In the genomic region with DNA sequence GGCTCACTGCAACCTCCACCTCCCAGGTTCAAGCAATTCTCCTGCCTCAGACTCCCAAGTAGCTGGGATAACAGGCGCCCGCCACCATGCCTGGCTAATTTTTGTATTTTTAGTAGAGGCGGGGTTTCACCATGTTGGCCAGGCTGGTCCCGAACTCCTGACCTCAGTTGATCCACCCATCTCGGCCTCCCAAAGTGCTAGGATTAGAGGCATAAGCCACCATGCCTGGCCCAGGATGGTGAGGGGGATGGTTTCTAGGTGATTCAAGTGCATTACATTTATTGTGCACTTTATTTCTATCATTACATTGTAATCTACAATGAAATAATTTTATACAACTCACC, we compare ENCODE assay signal across 13 cellular contexts. TPM values are rescaled to one million over a fixed set of nuclear protein-coding genes. Genes with fewer than 3 reads are reported as not detected.
DNase-seq lines count a peak whose midpoint lies in the region; ATAC-seq lines count a peak whose summit lies in the region.
"Not testable (repeated sequence)": the region's sequence is repeated elsewhere in the genome, so short reads cannot be mapped to it uniquely, and the experiment has no call there.
"Had no signal": no experiment of that assay in that cellular context is flagged by ENCODE, and none has a peak within 500 bp of the region (broad histone marks: within the 10 kb centered on the region; RNA-seq: fewer than 3 reads in every experiment).

No MANE protein-coding gene starts in this region.

- H3K9me3 Mint-ChIP-seq in IgD-negative memory B cell; activated CD4-positive, alpha-beta T cell treated with anti-CD3 and anti-CD28 coated beads for 36 hours (ENCODE audit: low read depth); activated T-cell treated with anti-CD3 and anti-CD28 coated beads, Interleukin-2, amount 50 U/mL, for 24 hours; activated naive CD4-positive, alpha-beta T cell treated with anti-CD3 and anti-CD28 coated beads, Interleukin-2, amount 50 U/mL, for 24 hours; natural killer cell treated with Interleukin-12 subunit alpha and Interleukin-12 subunit beta and Interleukin-15 and Interleukin-18, amount 100 ng/mL, for 72 hours; stimulated activated naive B cell treated with anti-CD40 and anti-IgM and Interleukin-4, amounts not matched to agents 10 μg/mL and 1 μg/mL and 100 μg/mL, for 72 hours: not testable (repeated sequence)

- peak overlapping the region in 1 of 4 donors; percentile 88 for H3K4me3 Mint-ChIP-seq in IgD-negative memory B cell
- H3K4me3 Mint-ChIP-seq in activated CD4-positive, alpha-beta T cell treated with anti-CD3 and anti-CD28 coated beads for 36 hours = peak overlapping the region; percentile 97
- peak overlapping the region; percentile 96 for H3K4me3 Mint-ChIP-seq in activated T-cell treated with anti-CD3 and anti-CD28 coated beads, Interleukin-2, amount 50 U/mL, for 24 hours
- peak overlapping the region; percentile 97 for H3K4me3 Mint-ChIP-seq in activated naive CD4-positive, alpha-beta T cell treated with anti-CD3 and anti-CD28 coated beads, Interleukin-2, amount 50 U/mL, for 24 hours
- H3K4me3 Mint-ChIP-seq in natural killer cell treated with Interleukin-12 subunit alpha and Interleukin-12 subunit beta and Interleukin-15 and Interleukin-18, amount 100 ng/mL, for 72 hours = peak overlapping the region; percentile 58
- peak overlapping the region in 1 of 2 donors; percentile 97 for H3K4me3 Mint-ChIP-seq in stimulated activated naive B cell treated with anti-CD40 and anti-IgM and Interleukin-4, amounts not matched to agents 10 μg/mL and 1 μg/mL and 100 μg/mL, for 72 hours

- peaks cover 16 to 43% (median 31%) of the 10 kb centered on the region in 11 experiments; a peak in 21 of 22 replicates for H4K20me1 ChIP-seq in BLaER1 treated with 17β-estradiol and CSF1 and Interleukin-3, amounts not matched to agents 10 nM and 100 nM

- CTCF ChIA-PET in activated CD4-positive, alpha-beta T cell treated with anti-CD3 and anti-CD28 coated beads for 36 hours (lab: Charles Lee) = interaction anchor here (0.6 to 17.4 kb wide), 9 partner anchors 10 to 149 kb away, joined by 3 to 347 read pairs (median 4); partner anchors contain the start of gene ANKRD36C

- H3K36me3 ChIP-seq in BLaER1 treated with 17β-estradiol and CSF1 and Interleukin-3, amounts not matched to agents 10 nM and 100 nM = peaks cover 12 to 27% (median 24%) of the 10 kb centered on the region in 11 experiments; a peak in 20 of 22 replicates

- not testable (repeated sequence) for H3K27me3 ChIP-seq in BLaER1 treated with 17β-estradiol and CSF1 and Interleukin-3, amounts not matched to agents 10 nM and 100 nM

- not testable (repeated sequence) for H3K9me3 ChIP-seq in BLaER1 treated with 17β-estradiol and CSF1 and Interleukin-3, amounts not matched to agents 10 nM and 100 nM (replicated peaks in 1 of 11)

- not testable (repeated sequence) for H3K36me3 Mint-ChIP-seq in IgD-negative memory B cell; natural killer cell treated with Interleukin-12 subunit alpha and Interleukin-12 subunit beta and Interleukin-15 and Interleukin-18, amount 100 ng/mL, for 72 hours
- H3K36me3 Mint-ChIP-seq in activated CD4-positive, alpha-beta T cell treated with anti-CD3 and anti-CD28 coated beads for 36 hours (ENCODE audit: low read depth) = peaks cover 33% of the 10 kb centered on the region
- peaks cover 38% of the 10 kb centered on the region for H3K36me3 Mint-ChIP-seq in activated T-cell treated with anti-CD3 and anti-CD28 coated beads, Interleukin-2, amount 50 U/mL, for 24 hours (ENCODE audit: low read depth)
- peaks cover 19% of the 10 kb centered on the region for H3K36me3 Mint-ChIP-seq in activated naive CD4-positive, alpha-beta T cell treated with anti-CD3 and anti-CD28 coated beads, Interleukin-2, amount 50 U/mL, for 24 hours
- peaks cover 27 to 35% of the 10 kb centered on the region in 2 donors for H3K36me3 Mint-ChIP-seq in stimulated activated naive B cell treated with anti-CD40 and anti-IgM and Interleukin-4, amounts not matched to agents 10 μg/mL and 1 μg/mL and 100 μg/mL, for 72 hours

- ATAC-seq in activated CD4-positive, alpha-beta T cell treated with anti-CD3 and anti-CD28 coated beads for 36 hours; left ventricle myocardium superior; natural killer cell treated with Interleukin-12 subunit alpha and Interleukin-12 subunit beta and Interleukin-15 and Interleukin-18, amount 100 ng/mL, for 72 hours; stimulated activated naive B cell treated with anti-CD40 and anti-IgM and Interleukin-4, amounts not matched to agents 10 μg/mL and 1 μg/mL and 100 μg/mL, for 72 hours (replicated peaks): not testable (repeated sequence)

- peaks cover 36 to 62% (median 52%) of the 10 kb centered on the region in 10 experiments for H3K4me1 ChIP-seq in BLaER1 treated with 17β-estradiol and CSF1 and Interleukin-3, amounts not matched to agents 10 nM and 100 nM

- intact Hi-C loops in activated CD4-positive, alpha-beta T cell treated with anti-CD3 and anti-CD28 coated beads for 36 hours (cut with DNase I, micrococcal nuclease); left ventricle myocardium superior (cut with micrococcal nuclease): not testable (repeated sequence)

- POLR2A ChIA-PET in activated CD4-positive, alpha-beta T cell treated with anti-CD3 and anti-CD28 coated beads for 36 hours (lab: Charles Lee) = interaction anchor here (1.3 to 12.9 kb wide), 7 partner anchors 17 to 67 kb away, joined by 3 to 136 read pairs (median 9); partner anchors contain the start of gene STARD7

- peak overlapping the region in 10 of 11 experiments; percentile 9 to 99 (median 93); a peak in 13 of 22 replicates for H3K4me2 ChIP-seq in BLaER1 treated with 17β-estradiol and CSF1 and Interleukin-3, amounts not matched to agents 10 nM and 100 nM

- H3K4me1 Mint-ChIP-seq in IgD-negative memory B cell = peaks cover 23 to 32% (median 27%) of the 10 kb centered on the region in 3 donors
- peaks cover 32% of the 10 kb centered on the region for H3K4me1 Mint-ChIP-seq in activated CD4-positive, alpha-beta T cell treated with anti-CD3 and anti-CD28 coated beads for 36 hours
- peaks cover 42% of the 10 kb centered on the region for H3K4me1 Mint-ChIP-seq in activated T-cell treated with anti-CD3 and anti-CD28 coated beads, Interleukin-2, amount 50 U/mL, for 24 hours (ENCODE audit: low read depth)
- H3K4me1 Mint-ChIP-seq in activated naive CD4-positive, alpha-beta T cell treated with anti-CD3 and anti-CD28 coated beads, Interleukin-2, amount 50 U/mL, for 24 hours = peaks cover 26% of the 10 kb centered on the region
- H3K4me1 Mint-ChIP-seq in natural killer cell treated with Interleukin-12 subunit alpha and Interleukin-12 subunit beta and Interleukin-15 and Interleukin-18, amount 100 ng/mL, for 72 hours (ENCODE audit: low read depth in 2 of 2) = peaks cover 24 to 35% of the 10 kb centered on the region in 2 donors
- H3K4me1 Mint-ChIP-seq in stimulated activated naive B cell treated with anti-CD40 and anti-IgM and Interleukin-4, amounts not matched to agents 10 μg/mL and 1 μg/mL and 100 μg/mL, for 72 hours = peaks cover 36 to 73% of the 10 kb centered on the region in 2 donors

- not testable (repeated sequence) for H3K27me3 Mint-ChIP-seq in IgD-negative memory B cell; activated CD4-positive, alpha-beta T cell treated with anti-CD3 and anti-CD28 coated beads for 36 hours; activated T-cell treated with anti-CD3 and anti-CD28 coated beads, Interleukin-2, amount 50 U/mL, for 24 hours; activated naive CD4-positive, alpha-beta T cell treated with anti-CD3 and anti-CD28 coated beads, Interleukin-2, amount 50 U/mL, for 24 hours; natural killer cell treated with Interleukin-12 subunit alpha and Interleukin-12 subunit beta and Interleukin-15 and Interleukin-18, amount 100 ng/mL, for 72 hours; stimulated activated naive B cell treated with anti-CD40 and anti-IgM and Interleukin-4, amounts not matched to agents 10 μg/mL and 1 μg/mL and 100 μg/mL, for 72 hours

- DNase-seq in activated CD4-positive, alpha-beta T cell treated with anti-CD3 and anti-CD28 coated beads for 36 hours; activated T-cell treated with anti-CD3 and anti-CD28 coated beads, Interleukin-2, amount 50 U/mL, for 24 hours; natural killer cell treated with Interleukin-12 subunit alpha and Interleukin-12 subunit beta and Interleukin-15 and Interleukin-18, amount 100 ng/mL, for 72 hours (ENCODE audit: low spot score); stimulated activated naive B cell treated with anti-CD40 and anti-IgM and Interleukin-4, amounts not matched to agents 10 μg/mL and 1 μg/mL and 100 μg/mL, for 72 hours: not testable (repeated sequence)
- peak; percentile 20 for DNase-seq in left ventricle myocardium superior

- H3K4me3 ChIP-seq in BLaER1 treated with 17β-estradiol and CSF1 and Interleukin-3, amounts not matched to agents 10 nM and 100 nM = not testable (repeated sequence)

- H3K9ac ChIP-seq in BLaER1 treated with 17β-estradiol and CSF1 and Interleukin-3, amounts not matched to agents 10 nM and 100 nM = not testable (repeated sequence)

- H3K27ac Mint-ChIP-seq in IgD-negative memory B cell = peak overlapping the region in 2 of 3 donors; percentile 78 to 87
- peak overlapping the region; percentile 92 for H3K27ac Mint-ChIP-seq in activated CD4-positive, alpha-beta T cell treated with anti-CD3 and anti-CD28 coated beads for 36 hours
- H3K27ac Mint-ChIP-seq in activated T-cell treated with anti-CD3 and anti-CD28 coated beads, Interleukin-2, amount 50 U/mL, for 24 hours = peak overlapping the region; percentile 97
- H3K27ac Mint-ChIP-seq in activated naive CD4-positive, alpha-beta T cell treated with anti-CD3 and anti-CD28 coated beads, Interleukin-2, amount 50 U/mL, for 24 hours = peak overlapping the region; percentile 83
- H3K27ac Mint-ChIP-seq in natural killer cell treated with Interleukin-12 subunit alpha and Interleukin-12 subunit beta and Interleukin-15 and Interleukin-18, amount 100 ng/mL, for 72 hours = not testable (repeated sequence)
- H3K27ac Mint-ChIP-seq in stimulated activated naive B cell treated with anti-CD40 and anti-IgM and Interleukin-4, amounts not matched to agents 10 μg/mL and 1 μg/mL and 100 μg/mL, for 72 hours = peak overlapping the region; percentile 96

- H3K27ac ChIP-seq in BLaER1 treated with 17β-estradiol and CSF1 and Interleukin-3, amounts not matched to agents 10 nM and 100 nM = not testable (repeated sequence)

RNA-seq across cellular contexts. Expression of gene ASTL, which starts 3.3 kb away (rescaled TPM):
- polyA plus RNA-seq in IgD-negative memory B cell = not detected
- total RNA-seq in activated CD4-positive, alpha-beta T cell treated with anti-CD3 and anti-CD28 coated beads for 36 hours = 1 to 10 TPM; 2.5 to 2.8 TPM
- total RNA-seq in left ventricle myocardium superior = not detected
- under 1 TPM in 1 of 2 donors, not detected in 1; 0.92 TPM for total RNA-seq in natural killer cell treated with Interleukin-12 subunit alpha and Interleukin-12 subunit beta and Interleukin-15 and Interleukin-18, amount 100 ng/mL, for 72 hours
- total RNA-seq: Daoy, H7, K562 had no signal
- polyA plus RNA-seq: A549, K562 had no signal

RNA-seq across cellular contexts. Expression of gene DUSP2, which starts 3.6 kb away (rescaled TPM):
- polyA plus RNA-seq in IgD-negative memory B cell = 55.6 TPM
- total RNA-seq in activated CD4-positive, alpha-beta T cell treated with anti-CD3 and anti-CD28 coated beads for 36 hours = 100 to 1,000 TPM; 248 to 407 TPM
- 1.9 TPM for total RNA-seq in left ventricle myocardium superior
- 10 to 100 TPM; 30.9 to 52.0 TPM for total RNA-seq in natural killer cell treated with Interleukin-12 subunit alpha and Interleukin-12 subunit beta and Interleukin-15 and Interleukin-18, amount 100 ng/mL, for 72 hours

RNA-seq across cellular contexts. Expression of gene ADRA2B, which starts 25.2 kb away (rescaled TPM):
- not detected for polyA plus RNA-seq in IgD-negative memory B cell
- under 1 TPM; 0.30 to 0.54 TPM for total RNA-seq in activated CD4-positive, alpha-beta T cell treated with anti-CD3 and anti-CD28 coated beads for 36 hours
- 5.0 TPM for total RNA-seq in left ventricle myocardium superior
- not detected for total RNA-seq in natural killer cell treated with Interleukin-12 subunit alpha and Interleukin-12 subunit beta and Interleukin-15 and Interleukin-18, amount 100 ng/mL, for 72 hours
- total RNA-seq: Daoy, HFFc6, K562 had no signal
- polyA plus RNA-seq: K562 had no signal

Comparison
In these comparisons a context has a peak if more than half of its experiments do, and no peak if none do; other contexts are left out.
1. RNA of gene DUSP2, which starts 3.6 kb away (total RNA-seq): 248 to 407 TPM in activated CD4-positive, alpha-beta T cell treated with anti-CD3 and anti-CD28 coated beads for 36 hours and 30.9 to 52.0 TPM in natural killer cell treated with Interleukin-12 subunit alpha and Interleukin-12 subunit beta and Interleukin-15 and Interleukin-18, amount 100 ng/mL, for 72 hours; 1.9 TPM in left ventricle myocardium superior (single experiment); every median in the first group is over 10 times any median in the second.